Comparison of ENCODE assay signal across 8 cellular contexts in the genomic region with DNA sequence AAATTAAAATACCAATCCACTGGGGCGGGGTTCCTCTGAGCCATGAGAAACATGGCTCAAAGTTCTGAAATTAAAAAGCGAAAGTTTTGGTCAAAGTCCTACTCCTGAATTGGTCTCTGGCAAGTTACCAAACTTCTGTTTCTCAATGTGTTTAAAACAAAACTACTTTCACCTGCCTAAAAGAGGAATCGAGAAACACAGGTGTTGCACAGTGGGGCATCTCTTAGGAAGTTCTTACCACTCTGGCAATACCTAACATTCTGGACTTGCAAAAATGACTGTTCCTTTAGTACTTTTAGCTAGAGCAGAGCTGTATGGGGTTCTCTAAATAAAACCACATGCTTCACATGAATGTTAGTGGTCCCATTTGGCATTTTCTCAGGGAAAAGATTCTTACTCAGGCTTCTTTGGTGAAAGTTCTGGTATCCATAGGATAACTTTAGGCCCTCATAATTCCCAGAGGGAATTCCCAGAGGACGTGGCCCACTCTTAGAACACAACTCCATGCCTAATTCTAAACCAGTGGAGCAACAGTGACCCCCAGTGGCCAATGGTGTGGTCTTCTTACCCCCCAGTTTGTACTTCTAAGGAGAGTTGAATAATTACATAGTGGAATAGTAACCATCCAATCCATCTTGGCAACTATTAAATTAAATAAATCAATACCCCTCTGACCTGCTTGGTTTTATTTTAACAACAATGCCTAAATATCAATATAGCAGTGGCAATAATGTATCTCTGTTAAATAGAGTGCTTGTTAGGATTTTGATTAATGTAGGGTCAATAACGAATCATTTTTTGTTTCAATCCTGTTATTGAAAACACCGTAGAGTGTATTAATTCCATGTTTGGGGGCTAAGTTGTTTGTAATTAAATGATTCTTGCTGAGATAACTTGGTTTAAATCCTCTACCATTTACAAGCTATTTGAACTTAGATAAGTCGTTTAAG. TPM values are rescaled to one million over a fixed set of nuclear protein-coding genes. Genes with fewer than 3 reads are reported as not detected.
A peak's percentile ranks its signal among the peaks of the same experiment; 100 is the strongest.
DNase-seq lines count a peak whose midpoint lies in the region; ATAC-seq and TF ChIP-seq lines count a peak whose summit lies in the region.

No MANE protein-coding gene starts in this region.

- ATAC-seq in GM18907 (IDR thresholded peaks at IDR 0.05; ENCODE audit: unreplicated experiment), result peak; percentile 100
- ATAC-seq in HG03066 (IDR thresholded peaks at IDR 0.05; ENCODE audit: low read depth, unreplicated experiment), result peak; percentile 98
- peak; percentile 77 for ATAC-seq in foreskin keratinocyte

- no peak overlapping the region for H3K4me3 ChIP-seq in Caco-2 (ENCODE audit: low read depth, low read length)

- CTCF ChIA-PET in Caco-2 (lab: Charles Lee), result interaction anchor here (1.0 kb wide), 1 partner anchor 690 kb away, joined by 3 read pairs; no protein-coding TSS in a partner anchor

- no peaks in the 10 kb centered on the region for H3K4me1 Mint-ChIP-seq in Caco-2 (ENCODE audit: low read depth, unreplicated experiment)

- BruUV-seq in Caco-2 (replicated peaks; lab: Mats Ljungman, UMichigan), result no TSS peak

- POLR2A ChIA-PET in Caco-2 (lab: Charles Lee), result no interaction called here

- no peaks in the 10 kb centered on the region for H3K36me3 Mint-ChIP-seq in Caco-2 (ENCODE audit: insufficient read depth, unreplicated experiment)

- TF ChIP-seq CTCF in Caco-2 (IDR thresholded peaks at IDR 0.05; ENCODE audit: insufficient read depth in 1 of 2, low read depth in 1 of 2, low read length in 1 of 2, severe bottlenecking in 1 of 2, unreplicated experiment in 1 of 2), result peak; percentile 68 to 71
- TF ChIP-seq CTCF in foreskin keratinocyte (conservative IDR thresholded peaks at IDR 0.05), result peak; percentile 75

- intact Hi-C loops in Caco-2 (cut with micrococcal nuclease; ENCODE audit: unreplicated experiment), result loop anchor here (1.0 to 10.0 kb wide), 5 partner anchors 686 to 1138 kb away; no protein-coding TSS in a partner anchor
- intact Hi-C loops in posterior cingulate gyrus (cut with DNase I), result no loop called here

- peaks cover 8% of the 10 kb centered on the region for H3K27me3 Mint-ChIP-seq in Caco-2 (ENCODE audit: insufficient read depth, unreplicated experiment)

- H3K4me3 Mint-ChIP-seq in Caco-2 (ENCODE audit: unreplicated experiment), result no peak overlapping the region

- H3K27me3 ChIP-seq in Caco-2 (replicated peaks; ENCODE audit: control insufficient read depth, insufficient read depth, low read length), result no peaks in the 10 kb centered on the region
- H3K27me3 ChIP-seq in foreskin keratinocyte, result peaks cover 63% of the 10 kb centered on the region

- no peaks in the 10 kb centered on the region for H3K9me3 Mint-ChIP-seq in Caco-2 (ENCODE audit: unreplicated experiment)

- H3K27ac Mint-ChIP-seq in Caco-2 (ENCODE audit: unreplicated experiment), result no peak overlapping the region

- H3K36me3 ChIP-seq in Caco-2 (ENCODE audit: control insufficient read depth, insufficient read depth, low read length), result no peaks in the 10 kb centered on the region

- H3K27ac ChIP-seq in foreskin keratinocyte, result no peak overlapping the region

- peak; percentile 58 to 65 for DNase-seq in Caco-2
- peak; percentile 10 for DNase-seq in NCI-H526 treated with DMSO at 0.1 percent for 48 hours (lab: John Stamatoyannopoulos, UW)
- DNase-seq in activated CD8-positive, alpha-beta memory T cell treated with anti-CD3 and anti-CD28 coated beads, Interleukin-2, amount 50 U/mL, for 4 hours, result peak; percentile 52
- DNase-seq in foreskin keratinocyte, result peak in 1 of 2 donors; percentile 43
- DNase-seq in posterior cingulate gyrus, result peak in 7 of 10 donors; percentile 36 to 83 (median 58)
- DNase-seq in NK-92 (lab: John Stamatoyannopoulos, UW; ENCODE audit: unreplicated experiment), result no peak

- H3K9me3 ChIP-seq in Caco-2, result no peaks in the 10 kb centered on the region

- no peaks in the 10 kb centered on the region for H3K4me1 ChIP-seq in Caco-2
- no peaks in the 10 kb centered on the region for H3K4me1 ChIP-seq in foreskin keratinocyte

RNA-seq across cellular contexts. Expression of a gene that starts 21.9 kb away (rescaled TPM):
- total RNA-seq in Caco-2 (2022) (not detected in 2 replicates), foreskin keratinocyte (not detected in 2 replicates)
- not detected in 2 replicates for polyA plus RNA-seq in foreskin keratinocyte
